Comparison of ENCODE assay signal across 1 cellular context in genomic region chr3:179542375-179542774, GRCh38.
A peak's percentile ranks its signal among the peaks of the same experiment; 100 is the strongest.
TF ChIP-seq lines count a peak whose summit lies in the region.

No MANE protein-coding gene starts in this region.

TF ChIP-seq in K562, 482 proteins besides CTCF, POLR2A, EP300 and RAD21 (continued from another document):
- TF ChIP-seq TFE3 (CRISPR knock-in tag; IDR thresholded peaks at IDR 0.05) (no peak), HBP1 (CRISPR knock-in tag; IDR thresholded peaks at IDR 0.05) (0 out of 2 replicates have a peak, but pooled peaks have one; percentile 49), ZNF212 (CRISPR knock-in tag; IDR thresholded peaks at IDR 0.05) (no peak), RUNX1 (IDR thresholded peaks at IDR 0.05; ENCODE audit: low read depth) (no peak), ZNF280A (IDR thresholded peaks at IDR 0.05; ENCODE audit: low read depth, partially characterized antibody) (no peak), ZNF124 (CRISPR knock-in tag; IDR thresholded peaks at IDR 0.05) (no peak), ZNF512 (tag; IDR thresholded peaks at IDR 0.05) (peak; percentile 92), FOXO4 (CRISPR knock-in tag; IDR thresholded peaks at IDR 0.05) (no peak)
